Comparison of ENCODE assay signal across 22 cellular contexts in the genomic region with DNA sequence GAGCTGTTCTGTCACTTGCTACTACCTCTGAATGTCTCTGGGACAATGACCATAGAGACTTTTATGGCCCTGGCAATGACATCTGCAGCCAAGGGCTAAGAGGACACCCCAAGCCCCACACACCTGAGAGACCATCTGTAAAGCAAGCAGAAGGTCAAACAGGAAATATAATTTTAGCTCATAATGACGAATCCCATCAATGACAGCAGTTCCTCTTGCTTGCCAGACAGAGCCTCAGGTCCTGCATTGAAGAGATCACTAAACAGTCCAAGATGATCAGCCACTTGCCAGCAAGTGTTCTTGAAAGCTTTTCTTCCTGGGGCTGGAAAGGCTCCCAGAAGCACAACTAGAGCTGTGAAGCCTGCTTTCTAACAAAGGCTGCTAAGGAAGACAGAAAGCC.
"Had no signal": no experiment of that assay in that cellular context is flagged by ENCODE, and none has a peak within 500 bp of the region (broad histone marks: within the 10 kb centered on the region; RNA-seq: fewer than 3 reads in every experiment).

No MANE protein-coding gene starts in this region.

- H3K36me3 ChIP-seq: left ventricle myocardium inferior, neural progenitor cell, ovary, stomach had no signal

- H3K79me2 ChIP-seq: hepatocyte had no signal

- H3K27ac ChIP-seq: foreskin keratinocyte, hepatocyte, left ventricle myocardium inferior, neural progenitor cell, ovary, stomach had no signal

- DNase-seq: effector CD4-positive, alpha-beta T cell; endodermal cell; erythroblast; foreskin keratinocyte; head of caudate nucleus; kidney; left cardiac atrium; left ventricle myocardium inferior; mesenchymal stem cell; midbrain; nucleus accumbens; ovary; right cardiac atrium; small intestine; stimulated activated CD4-positive, alpha-beta T cell treated with anti-CD3 and anti-CD28 coated beads, Interleukin-12 subunit alpha, Interleukin-12 subunit beta, amount 100 ng/mL, for 4 hours; stimulated activated naive CD4-positive, alpha-beta T cell; stomach; substantia nigra had no signal

- H2AFZ ChIP-seq: hepatocyte, neural progenitor cell had no signal

- H3K27me3 ChIP-seq: foreskin keratinocyte, hepatocyte, neural progenitor cell, ovary, stomach had no signal

- H3K4me3 ChIP-seq: hepatocyte, left ventricle myocardium inferior, lung, neural progenitor cell, ovary, stomach had no signal

- H3K4me2 ChIP-seq: hepatocyte, neural progenitor cell had no signal

- ATAC-seq: foreskin keratinocyte; left cardiac atrium; natural killer cell treated with Interleukin-12 subunit alpha and Interleukin-12 subunit beta and Interleukin-15 and Interleukin-18, amount 100 ng/mL, for 72 hours; right cardiac atrium had no signal

- H3K9me3 ChIP-seq: ovary had no signal

- H3K4me1 ChIP-seq: foreskin keratinocyte, left ventricle myocardium inferior, neural progenitor cell, stomach had no signal
